Comparison of ENCODE assay signal across 7 cellular contexts in the genomic region with DNA sequence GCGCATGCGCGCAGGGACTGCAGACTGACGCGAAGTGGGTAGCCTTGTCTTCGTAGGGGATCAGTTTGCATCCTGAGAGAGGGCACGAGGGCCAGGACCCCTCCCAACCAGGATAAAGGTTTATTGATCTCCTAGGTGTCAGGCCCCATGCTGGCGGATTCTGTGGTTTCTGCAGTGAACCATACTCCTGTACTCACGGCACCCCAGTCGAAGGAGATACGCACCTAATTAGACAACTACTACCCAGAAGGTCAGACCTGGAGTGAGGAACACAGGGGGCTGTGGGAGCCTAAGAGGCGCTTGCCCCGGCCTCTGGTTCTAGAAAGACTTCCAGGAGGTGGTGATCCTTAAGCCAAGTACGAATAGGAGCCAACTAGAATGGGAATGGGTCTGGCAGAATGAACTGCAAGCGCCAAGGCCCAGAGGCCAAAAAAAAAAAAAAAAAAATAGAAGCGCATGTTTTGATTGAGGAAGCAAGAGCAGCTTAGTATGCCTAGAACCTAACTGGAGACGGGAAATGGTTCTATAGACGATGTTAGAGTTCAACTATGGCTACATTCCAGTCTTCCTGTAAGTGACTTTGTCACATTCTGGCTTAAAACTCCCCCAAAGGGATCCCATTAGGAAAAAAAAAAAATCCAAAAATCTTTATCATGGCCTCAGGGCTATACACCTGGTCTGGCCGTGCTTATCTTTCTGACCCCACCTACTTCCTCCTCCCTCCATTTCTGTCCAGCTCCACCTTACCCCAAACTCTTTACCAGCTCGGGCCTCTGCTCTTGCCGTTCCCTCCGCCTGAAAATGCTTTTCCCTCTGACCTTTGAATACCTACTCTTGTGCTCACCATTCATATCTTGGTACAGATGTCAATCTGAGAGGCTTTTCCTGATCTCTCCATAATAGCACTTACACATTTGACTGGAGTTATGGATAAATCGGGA. TPM values are rescaled to one million over a fixed set of nuclear protein-coding genes. Genes with fewer than 3 reads are reported as not detected.
DNase-seq lines count a peak whose midpoint lies in the region; ATAC-seq and TF ChIP-seq lines count a peak whose summit lies in the region.

No MANE protein-coding gene starts in this region.

- H3K9me3 ChIP-seq in cardiac muscle cell (ENCODE audit: low read depth) = no peaks in the 10 kb centered on the region

- H3K4me3 ChIP-seq in cardiac muscle cell = peak overlapping the region; percentile 56

- H3K27me3 Mint-ChIP-seq in IgD-negative memory B cell = no peaks in the 10 kb centered on the region
- H3K27me3 Mint-ChIP-seq in activated T-cell treated with anti-CD3 and anti-CD28 coated beads, Interleukin-2, amount 50 U/mL, for 24 hours = no peaks in the 10 kb centered on the region

- peak overlapping the region; percentile 96 to 99 (median 96) for H3K4me3 Mint-ChIP-seq in IgD-negative memory B cell
- H3K4me3 Mint-ChIP-seq in activated T-cell treated with anti-CD3 and anti-CD28 coated beads, Interleukin-2, amount 50 U/mL, for 24 hours = peak overlapping the region; percentile 93

- peak overlapping the region; percentile 94 to 98 (median 95) for H3K27ac Mint-ChIP-seq in IgD-negative memory B cell
- H3K27ac Mint-ChIP-seq in activated T-cell treated with anti-CD3 and anti-CD28 coated beads, Interleukin-2, amount 50 U/mL, for 24 hours = peak overlapping the region; percentile 100

- peak overlapping the region; percentile 92 for H3K27ac ChIP-seq in cardiac muscle cell

- no peak for DNase-seq in activated T-cell treated with anti-CD3 and anti-CD28 coated beads, Interleukin-2, amount 50 U/mL, for 24 hours
- no peak for DNase-seq in cardiac muscle cell (ENCODE audit: low read depth in 1 of 2, low spot score in 1 of 2)
- peak; percentile 80 to 81 for DNase-seq in stimulated activated CD4-positive, alpha-beta T cell treated with anti-CD3 and anti-CD28 coated beads, Interleukin-2, amount 100 ng/mL, for 48 hours
- no peak for DNase-seq in GM20000 (ENCODE audit: low spot score)
- DNase-seq in midbrain (lab: John Stamatoyannopoulos, UW) = no peak

- peaks cover 2% of the 10 kb centered on the region for H3K36me3 Mint-ChIP-seq in IgD-negative memory B cell
- H3K36me3 Mint-ChIP-seq in activated T-cell treated with anti-CD3 and anti-CD28 coated beads, Interleukin-2, amount 50 U/mL, for 24 hours (ENCODE audit: low read depth) = peaks cover 18% of the 10 kb centered on the region

- peaks cover 3% of the 10 kb centered on the region for H3K36me3 ChIP-seq in cardiac muscle cell

- H3K4me1 ChIP-seq in cardiac muscle cell (ENCODE audit: low read depth) = peaks cover 4% of the 10 kb centered on the region

- peaks cover 10 to 22% (median 15%) of the 10 kb centered on the region in 3 donors for H3K4me1 Mint-ChIP-seq in IgD-negative memory B cell
- H3K4me1 Mint-ChIP-seq in activated T-cell treated with anti-CD3 and anti-CD28 coated beads, Interleukin-2, amount 50 U/mL, for 24 hours (ENCODE audit: low read depth) = peaks cover 36% of the 10 kb centered on the region

- H3K9me3 Mint-ChIP-seq in IgD-negative memory B cell = peaks cover 0 to 6% (median 1%) of the 10 kb centered on the region in 3 donors
- no peaks in the 10 kb centered on the region for H3K9me3 Mint-ChIP-seq in activated T-cell treated with anti-CD3 and anti-CD28 coated beads, Interleukin-2, amount 50 U/mL, for 24 hours

- no peak for TF ChIP-seq CTCF in cardiac muscle cell (IDR thresholded peaks at IDR 0.05; ENCODE audit: low read depth, low read length)
- no peak for TF ChIP-seq CTCF in GM20000 (IDR thresholded peaks at IDR 0.05; ENCODE audit: extremely low read depth, missing control alignments)

- no peak for ATAC-seq in HG02938 (IDR thresholded peaks at IDR 0.05; ENCODE audit: unreplicated experiment)

- H3K27me3 ChIP-seq in cardiac muscle cell = no peaks in the 10 kb centered on the region

RNA-seq across cellular contexts. Expression of a gene that starts 0.9 kb away (rescaled TPM):
- polyA plus RNA-seq in IgD-negative memory B cell (15.4 TPM), cardiac muscle cell (134 and 207 TPM in 2 replicates)
- total RNA-seq in cardiac muscle cell = 87.2 and 135 TPM in 2 replicates

RNA-seq across cellular contexts. Expression of a gene that starts 8.4 kb away (rescaled TPM):
- polyA plus RNA-seq in IgD-negative memory B cell (not detected), cardiac muscle cell (0.50 TPM in 1 of 2 replicates, not detected in the other)
- 0.18 and 0.30 TPM in 2 replicates for total RNA-seq in cardiac muscle cell

RNA-seq across cellular contexts. Expression of a gene that starts 19.3 kb away (rescaled TPM):
- not detected for polyA plus RNA-seq in IgD-negative memory B cell
- 40.5 and 59.6 TPM in 2 replicates for total RNA-seq in cardiac muscle cell
- 12.3 and 13.3 TPM in 2 replicates for polyA plus RNA-seq in cardiac muscle cell

RNA-seq across cellular contexts. Expression of a gene that starts 23.9 kb away (rescaled TPM):
- polyA plus RNA-seq in IgD-negative memory B cell = 9.9 TPM
- 12.5 and 12.6 TPM in 2 replicates for total RNA-seq in cardiac muscle cell
- 13.1 and 14.6 TPM in 2 replicates for polyA plus RNA-seq in cardiac muscle cell

RNA-seq across cellular contexts. Expression of a gene that starts 24.4 kb away (rescaled TPM):
- 1.0 TPM for polyA plus RNA-seq in IgD-negative memory B cell
- total RNA-seq in cardiac muscle cell = 39.0 and 49.6 TPM in 2 replicates
- 21.1 and 22.4 TPM in 2 replicates for polyA plus RNA-seq in cardiac muscle cell

Comparison
In these comparisons a context has a peak if more than half of its experiments do, and no peak if none do; other contexts are left out.
1. DNase-seq: peak in stimulated activated CD4-positive, alpha-beta T cell treated with anti-CD3 and anti-CD28 coated beads, Interleukin-2, amount 100 ng/mL, for 48 hours (2 of 2); none in activated T-cell treated with anti-CD3 and anti-CD28 coated beads, Interleukin-2, amount 50 U/mL, for 24 hours (single experiment), cardiac muscle cell (0 of 2), GM20000 (single experiment) and midbrain (single experiment).
2. RNA of a gene that starts 19.3 kb away (polyA plus RNA-seq): 12.3 to 13.3 TPM in cardiac muscle cell; not detected in IgD-negative memory B cell (single experiment); every median in the first group is over 10 times any median in the second.